ENCODE assay signal across 10 cellular contexts in genomic region chr5:181215997-181216982, GRCh38. TPM values are rescaled to one million over a fixed set of nuclear protein-coding genes. Genes with fewer than 3 reads are reported as not detected.
A peak's percentile ranks its signal among the peaks of the same experiment; 100 is the strongest.
DNase-seq lines count a peak whose midpoint lies in the region; ATAC-seq and TF ChIP-seq lines count a peak whose summit lies in the region.
"Had no signal": no experiment of that assay in that cellular context is flagged by ENCODE, and none has a peak within 500 bp of the region (broad histone marks: within the 10 kb centered on the region; RNA-seq: fewer than 3 reads in every experiment).

No MANE protein-coding gene starts in this region.

- H3K27me3 Mint-ChIP-seq in activated naive CD4-positive, alpha-beta T cell treated with anti-CD3 and anti-CD28 coated beads, Interleukin-2, amount 50 U/mL, for 24 hours, result no peaks in the 10 kb centered on the region
- H3K27me3 Mint-ChIP-seq in activated T-cell treated with anti-CD3 and anti-CD28 coated beads, Interleukin-2, amount 50 U/mL, for 24 hours, result peaks cover 3% of the 10 kb centered on the region

- no peaks in the 10 kb centered on the region for H3K9me3 Mint-ChIP-seq in activated naive CD4-positive, alpha-beta T cell treated with anti-CD3 and anti-CD28 coated beads, Interleukin-2, amount 50 U/mL, for 24 hours
- H3K9me3 Mint-ChIP-seq in activated T-cell treated with anti-CD3 and anti-CD28 coated beads, Interleukin-2, amount 50 U/mL, for 24 hours, result no peaks in the 10 kb centered on the region

- H3K4me1 ChIP-seq in iPS-20b (ENCODE audit: insufficient read depth, low read length), result no peaks in the 10 kb centered on the region
- H3K4me1 ChIP-seq in upper lobe of left lung, result peaks cover 19 to 33% (median 22%) of the 10 kb centered on the region in 4 donors

- H3K27ac ChIP-seq in iPS-20b (ENCODE audit: low read length) (no peak overlapping the region), upper lobe of left lung (peak overlapping the region in 2 of 4 donors; percentile 5 to 79)

- DNase-seq in activated naive CD4-positive, alpha-beta T cell (lab: John Stamatoyannopoulos, UW), result no peak
- peak; percentile 60 for DNase-seq in activated T-cell treated with anti-CD3 and anti-CD28 coated beads, Interleukin-2, amount 50 U/mL, for 24 hours
- DNase-seq in upper lobe of left lung (peak in 1 of 2 donors; percentile 34), SKM-1 treated with dmso at 0.1 percent for 144 hours (lab: John Stamatoyannopoulos, UW; ENCODE audit: unreplicated experiment) (no peak), HCEC 1CT (no peak)
- no peak for DNase-seq in stimulated activated naive CD4-positive, alpha-beta T cell treated with Interleukin-2 at 50 U/mL for 16 hours (lab: John Stamatoyannopoulos, UW)
- DNase-seq: GF-D8, SHP77 had no signal

- H3K27ac Mint-ChIP-seq in activated naive CD4-positive, alpha-beta T cell treated with anti-CD3 and anti-CD28 coated beads, Interleukin-2, amount 50 U/mL, for 24 hours, result peak overlapping the region; percentile 88
- peak overlapping the region; percentile 69 for H3K27ac Mint-ChIP-seq in activated T-cell treated with anti-CD3 and anti-CD28 coated beads, Interleukin-2, amount 50 U/mL, for 24 hours

- ATAC-seq in upper lobe of left lung (ENCODE audit: low FRiP score in 2 of 2), result no peak

- no peak for TF ChIP-seq POLR2A in upper lobe of left lung (IDR thresholded peaks at IDR 0.05)

- H3K27me3 ChIP-seq in iPS-20b (ENCODE audit: insufficient read depth, low read length) (peaks cover 18% of the 10 kb centered on the region), upper lobe of left lung (no peaks in the 10 kb centered on the region)

- 28 to 34% methylated on average over 44 of the region's 44 CpGs for WGBS in upper lobe of left lung, 2 donors

- H3K4me1 Mint-ChIP-seq in activated naive CD4-positive, alpha-beta T cell treated with anti-CD3 and anti-CD28 coated beads, Interleukin-2, amount 50 U/mL, for 24 hours, result peaks cover 36% of the 10 kb centered on the region
- peaks cover 44% of the 10 kb centered on the region for H3K4me1 Mint-ChIP-seq in activated T-cell treated with anti-CD3 and anti-CD28 coated beads, Interleukin-2, amount 50 U/mL, for 24 hours (ENCODE audit: low read depth)

- no peaks in the 10 kb centered on the region for H3K9me3 ChIP-seq in iPS-20b (ENCODE audit: insufficient read depth, low read depth, low read length)
- H3K9me3 ChIP-seq in upper lobe of left lung, result no peaks in the 10 kb centered on the region

- H3K9ac ChIP-seq in iPS-20b (ENCODE audit: low read depth, low read length), result no peak overlapping the region

- H3K4me3 Mint-ChIP-seq in activated naive CD4-positive, alpha-beta T cell treated with anti-CD3 and anti-CD28 coated beads, Interleukin-2, amount 50 U/mL, for 24 hours, result peak overlapping the region; percentile 95
- H3K4me3 Mint-ChIP-seq in activated T-cell treated with anti-CD3 and anti-CD28 coated beads, Interleukin-2, amount 50 U/mL, for 24 hours, result peak overlapping the region; percentile 82

- TF ChIP-seq EP300 in upper lobe of left lung (IDR thresholded peaks at IDR 0.05), result no peak

- H3K4me3 ChIP-seq in iPS-20b (ENCODE audit: low read length) (peak overlapping the region; percentile 52), upper lobe of left lung (peak overlapping the region in 3 of 4 donors; percentile 47 to 53 (median 48))

- no peak for TF ChIP-seq CTCF in upper lobe of left lung (IDR thresholded peaks at IDR 0.05)

- H3K36me3 ChIP-seq in iPS-20b (ENCODE audit: insufficient read depth, low read depth, low read length) (no peaks in the 10 kb centered on the region), upper lobe of left lung (no peaks in the 10 kb centered on the region)

- H3K36me3 Mint-ChIP-seq in activated naive CD4-positive, alpha-beta T cell treated with anti-CD3 and anti-CD28 coated beads, Interleukin-2, amount 50 U/mL, for 24 hours, result no peaks in the 10 kb centered on the region
- H3K36me3 Mint-ChIP-seq in activated T-cell treated with anti-CD3 and anti-CD28 coated beads, Interleukin-2, amount 50 U/mL, for 24 hours (ENCODE audit: low read depth), result no peaks in the 10 kb centered on the region

RNA-seq across cellular contexts. Expression of gene TRIM41, which starts 6.8 kb away (rescaled TPM):
- total RNA-seq in upper lobe of left lung, result 10 to 100 TPM; 14.4 to 75.4 (median 34.1) TPM

RNA-seq across cellular contexts. Expression of gene TRIM7, which starts 11.3 kb away (rescaled TPM):
- total RNA-seq in upper lobe of left lung, result 1 to 10 TPM in 5 of 6 donors, under 1 TPM in 1; 0.83 to 6.7 (median 2.9) TPM

RNA-seq across cellular contexts. Expression of gene RACK1, which starts 27.4 kb away (rescaled TPM):
- total RNA-seq in upper lobe of left lung, result 1,000 to 10,000 TPM in 5 of 6 donors, 100 to 1,000 TPM in 1; 801 to 1,863 (median 1,196) TPM

RNA-seq across cellular contexts. Expression of gene TRIM52, which starts 44.7 kb away (rescaled TPM):
- total RNA-seq in upper lobe of left lung, result 10 to 100 TPM; 12.3 to 47.1 (median 15.6) TPM
